ENCODE assay signal across 8 cellular contexts in the genomic region with DNA sequence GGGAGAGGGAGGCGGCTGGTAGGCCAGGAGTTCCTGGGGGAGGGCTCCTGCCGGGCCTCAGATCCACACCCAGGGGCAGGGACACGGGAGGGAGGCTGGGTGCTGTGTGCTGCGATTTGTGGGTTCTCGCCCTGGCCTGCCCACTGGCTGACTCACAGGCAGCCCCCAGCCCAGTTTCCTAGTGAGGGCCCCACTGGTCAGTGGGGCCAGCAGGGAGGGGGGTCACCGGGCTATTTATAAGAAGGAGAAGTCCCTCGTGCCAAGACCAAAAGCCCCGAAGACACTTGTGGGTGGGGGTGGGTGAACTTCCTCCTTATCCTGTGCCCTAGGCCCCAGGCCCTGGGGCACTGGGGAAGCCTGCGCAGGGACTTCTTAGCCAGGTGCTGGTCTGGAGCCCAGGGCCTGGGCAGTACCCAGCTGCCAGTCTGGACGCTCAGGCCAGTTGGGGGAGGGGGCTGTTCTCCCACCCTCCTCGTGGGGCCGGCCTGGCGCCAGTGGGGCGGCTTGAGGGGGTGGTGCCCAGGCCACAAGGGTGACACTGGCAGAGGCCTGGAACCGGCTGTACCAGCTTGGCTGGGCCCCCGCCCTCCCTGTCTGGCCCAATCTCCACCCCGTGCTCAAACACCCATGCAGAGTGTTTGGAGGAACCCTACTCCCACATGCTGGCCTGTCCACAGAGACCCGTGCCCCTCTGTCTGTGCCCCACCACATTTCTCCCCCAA. TPM values are rescaled to one million over a fixed set of nuclear protein-coding genes. Genes with fewer than 3 reads are reported as not detected.
DNase-seq lines count a peak whose midpoint lies in the region; ATAC-seq and TF ChIP-seq lines count a peak whose summit lies in the region.

No MANE protein-coding gene starts in this region.

- peak overlapping the region; percentile 24 for H3K27ac Mint-ChIP-seq in activated naive CD4-positive, alpha-beta T cell treated with anti-CD3 and anti-CD28 coated beads, Interleukin-2, amount 50 U/mL, for 24 hours
- H3K27ac Mint-ChIP-seq in activated naive CD4-positive, alpha-beta T cell treated with anti-CD3 and anti-CD28 coated beads, Interleukin-2, amount 50 U/mL, for 72 hours, result peak overlapping the region in 1 of 2 donors; percentile 26

- H3K4me3 Mint-ChIP-seq in activated naive CD4-positive, alpha-beta T cell treated with anti-CD3 and anti-CD28 coated beads, Interleukin-2, amount 50 U/mL, for 24 hours, result no peak overlapping the region

- no peaks in the 10 kb centered on the region for H3K27me3 Mint-ChIP-seq in activated naive CD4-positive, alpha-beta T cell treated with anti-CD3 and anti-CD28 coated beads, Interleukin-2, amount 50 U/mL, for 24 hours

- no peak for ATAC-seq in activated naive CD4-positive, alpha-beta T cell treated with anti-CD3 and anti-CD28 coated beads, Interleukin-2, amount 50 U/mL, for 72 hours
- ATAC-seq in body of pancreas (peak; percentile 42), GM19455 (IDR thresholded peaks at IDR 0.05; ENCODE audit: unreplicated experiment) (no peak)

- H3K4me1 Mint-ChIP-seq in activated naive CD4-positive, alpha-beta T cell treated with anti-CD3 and anti-CD28 coated beads, Interleukin-2, amount 50 U/mL, for 24 hours, result peaks cover 31% of the 10 kb centered on the region

- no peaks in the 10 kb centered on the region for H3K9me3 ChIP-seq in body of pancreas
- H3K9me3 ChIP-seq in vagina, result no peaks in the 10 kb centered on the region

- H3K4me3 ChIP-seq in body of pancreas (no peak overlapping the region), vagina (no peak overlapping the region)

- DNase-seq in activated naive CD4-positive, alpha-beta T cell treated with anti-CD3 and anti-CD28 coated beads, Interleukin-2, amount 50 U/mL, for 72 hours (ENCODE audit: low spot score in 2 of 2), result no peak
- DNase-seq in body of pancreas (peak; percentile 89 to 96 (median 92)), midbrain (lab: John Stamatoyannopoulos, UW) (peak; percentile 68), vagina (ENCODE audit: extremely low spot score in 2 of 2) (no peak), NCI-H446 (lab: John Stamatoyannopoulos, UW) (no peak), NCI-H187 (lab: John Stamatoyannopoulos, UW) (no peak)

- no peaks in the 10 kb centered on the region for H3K9me3 Mint-ChIP-seq in activated naive CD4-positive, alpha-beta T cell treated with anti-CD3 and anti-CD28 coated beads, Interleukin-2, amount 50 U/mL, for 24 hours
- no peaks in the 10 kb centered on the region for H3K9me3 Mint-ChIP-seq in activated naive CD4-positive, alpha-beta T cell treated with anti-CD3 and anti-CD28 coated beads, Interleukin-2, amount 50 U/mL, for 72 hours

- TF ChIP-seq CTCF in body of pancreas (IDR thresholded peaks at IDR 0.05) (no peak), vagina (IDR thresholded peaks at IDR 0.05) (no peak)

- peaks cover 92% of the 10 kb centered on the region for H3K4me1 ChIP-seq in body of pancreas
- peaks cover 75% of the 10 kb centered on the region for H3K4me1 ChIP-seq in vagina

- H3K36me3 Mint-ChIP-seq in activated naive CD4-positive, alpha-beta T cell treated with anti-CD3 and anti-CD28 coated beads, Interleukin-2, amount 50 U/mL, for 24 hours, result no peaks in the 10 kb centered on the region
- peaks cover 7 to 11% of the 10 kb centered on the region in 2 donors for H3K36me3 Mint-ChIP-seq in activated naive CD4-positive, alpha-beta T cell treated with anti-CD3 and anti-CD28 coated beads, Interleukin-2, amount 50 U/mL, for 72 hours

- H3K27me3 ChIP-seq in body of pancreas (no peaks in the 10 kb centered on the region), vagina (no peaks in the 10 kb centered on the region)

- 29 to 34% methylated on average over 7 to 18 of the region's 18 CpGs for WGBS in body of pancreas, 2 donors

- TF ChIP-seq POLR2A in body of pancreas (IDR thresholded peaks at IDR 0.05), result peak; percentile 54 to 67 (median 64)
- TF ChIP-seq POLR2A in vagina (IDR thresholded peaks at IDR 0.05), result no peak

- H3K27ac ChIP-seq in body of pancreas, result peak overlapping the region; percentile 78 to 100 (median 96)
- H3K27ac ChIP-seq in vagina, result peak overlapping the region; percentile 97

- no peaks in the 10 kb centered on the region for H3K36me3 ChIP-seq in body of pancreas (replicated peaks in 1 of 2; ENCODE audit: insufficient read depth in 1 of 2, low read depth in 2 of 2)
- H3K36me3 ChIP-seq in vagina, result no peaks in the 10 kb centered on the region

- intact Hi-C loops in body of pancreas (cut with DNase I) (no loop called here), vagina (cut with DNase I) (no loop called here)

RNA-seq across cellular contexts. Expression of a gene that starts 5.0 kb away (rescaled TPM):
- total RNA-seq in activated naive CD4-positive, alpha-beta T cell treated with anti-CD3 and anti-CD28 coated beads, Interleukin-2, amount 50 U/mL, for 72 hours, result 100 to 1,000 TPM; 400 to 402 TPM
- total RNA-seq in body of pancreas (100 to 1,000 TPM; 219 to 485 TPM), vagina (1,161 TPM)

RNA-seq across cellular contexts. Expression of a gene that starts 11.0 kb away (rescaled TPM):
- 10 to 100 TPM; 37.9 to 41.5 TPM for total RNA-seq in activated naive CD4-positive, alpha-beta T cell treated with anti-CD3 and anti-CD28 coated beads, Interleukin-2, amount 50 U/mL, for 72 hours
- total RNA-seq in body of pancreas, result 100 to 1,000 TPM; 114 to 354 TPM
- total RNA-seq in vagina, result 65.6 TPM

RNA-seq across cellular contexts. Expression of a gene that starts 15.3 kb away (rescaled TPM):
- 100 to 1,000 TPM; 317 to 357 TPM for total RNA-seq in activated naive CD4-positive, alpha-beta T cell treated with anti-CD3 and anti-CD28 coated beads, Interleukin-2, amount 50 U/mL, for 72 hours
- total RNA-seq in body of pancreas (100 to 1,000 TPM; 105 to 146 TPM), vagina (190 TPM)

RNA-seq across cellular contexts. Expression of a gene that starts 15.6 kb away (rescaled TPM):
- total RNA-seq in activated naive CD4-positive, alpha-beta T cell treated with anti-CD3 and anti-CD28 coated beads, Interleukin-2, amount 50 U/mL, for 72 hours, result 10 to 100 TPM; 39.4 to 42.7 TPM
- total RNA-seq in body of pancreas (not detected), vagina (not detected)

RNA-seq across cellular contexts. Expression of a gene that starts 20.1 kb away (rescaled TPM):
- total RNA-seq in activated naive CD4-positive, alpha-beta T cell treated with anti-CD3 and anti-CD28 coated beads, Interleukin-2, amount 50 U/mL, for 72 hours, result 10 to 100 TPM; 37.0 to 41.4 TPM
- total RNA-seq in body of pancreas (1 to 10 TPM; 1.3 to 6.5 TPM), vagina (10.8 TPM)

Comparison
In these comparisons a context has a peak if more than half of its experiments do, and no peak if none do; other contexts are left out.
1. DNase-seq: peak in body of pancreas (4 of 4) and midbrain (single experiment); none in activated naive CD4-positive, alpha-beta T cell treated with anti-CD3 and anti-CD28 coated beads, Interleukin-2, amount 50 U/mL, for 72 hours (0 of 2), vagina (0 of 2), NCI-H446 (0 of 2) and NCI-H187 (0 of 2).
2. POLR2A ChIP-seq: peak in body of pancreas (3 of 3); none in vagina (0 of 2).